1 cellular context compared by ENCODE assay signal in genomic region chr7:54841772-54842707, GRCh38.
A peak's percentile ranks its signal among the peaks of the same experiment; 100 is the strongest.
TF ChIP-seq lines count a peak whose summit lies in the region.

No MANE protein-coding gene starts in this region.

TF ChIP-seq in HepG2, 621 proteins besides CTCF, POLR2A, EP300 and RAD21 (continued from another document):
- TF ChIP-seq ZNF329 (CRISPR knock-in tag; IDR thresholded peaks at IDR 0.05; ENCODE audit: low read depth) (no peak), ZFX (CRISPR knock-in tag; IDR thresholded peaks at IDR 0.05; ENCODE audit: low read depth) (0 out of 2 replicates have a peak, but pooled peaks have one; percentile 14), PITX1 (CRISPR knock-in tag; IDR thresholded peaks at IDR 0.05) (0 out of 2 replicates have a peak, but pooled peaks have one; percentile 30), ZNF678 (CRISPR knock-in tag; IDR thresholded peaks at IDR 0.05) (no peak), NR2F2 (IDR thresholded peaks at IDR 0.05; ENCODE audit: borderline replicate concordance, low read depth) (0 out of 2 replicates have a peak, but pooled peaks have one; percentile 22), DRAP1 (CRISPR knock-in tag; IDR thresholded peaks at IDR 0.05) (0 out of 2 replicates have a peak, but pooled peaks have one; percentile 16), HOXA7 (CRISPR knock-in tag; IDR thresholded peaks at IDR 0.05) (no peak), UBTF (CRISPR knock-in tag; IDR thresholded peaks at IDR 0.05) (no peak), RCOR2 (CRISPR knock-in tag; IDR thresholded peaks at IDR 0.05) (no peak), ZNF577 (CRISPR knock-in tag; IDR thresholded peaks at IDR 0.05; ENCODE audit: borderline replicate concordance, low read depth) (no peak), LCORL (IDR thresholded peaks at IDR 0.05) (no peak), LCORL (CRISPR knock-in tag; IDR thresholded peaks at IDR 0.05) (no peak), CEBPG (CRISPR knock-in tag; IDR thresholded peaks at IDR 0.05) (0 out of 2 replicates have a peak, but pooled peaks have one; percentile 3), ZNF354B (CRISPR knock-in tag; IDR thresholded peaks at IDR 0.05) (no peak), SPEN (CRISPR knock-in tag; IDR thresholded peaks at IDR 0.05; ENCODE audit: low read depth) (no peak), POGK (CRISPR knock-in tag; conservative IDR thresholded peaks at IDR 0.05) (no peak), ZNF703 (CRISPR knock-in tag; IDR thresholded peaks at IDR 0.05; ENCODE audit: borderline replicate concordance) (no peak), PTBP1 (IDR thresholded peaks at IDR 0.05; ENCODE audit: low read depth, low read length, poor library complexity, severe bottlenecking) (no peak), RERE (CRISPR knock-in tag; IDR thresholded peaks at IDR 0.05; ENCODE audit: low read depth) (no peak), KAT8 (CRISPR knock-in tag; IDR thresholded peaks at IDR 0.05) (peak; percentile 41; the same call in 1 of the 2 replicates), ARNTL (CRISPR knock-in tag; IDR thresholded peaks at IDR 0.05) (0 out of 2 replicates have a peak, but pooled peaks have one; percentile 26), ZNF83 (CRISPR knock-in tag; IDR thresholded peaks at IDR 0.05; ENCODE audit: borderline replicate concordance) (no peak), NCOA2 (CRISPR knock-in tag; IDR thresholded peaks at IDR 0.05) (peak; percentile 29; the same call in 1 of the 2 replicates), HMG20A (CRISPR knock-in tag; IDR thresholded peaks at IDR 0.05; ENCODE audit: borderline replicate concordance) (no peak), IRX3 (CRISPR knock-in tag; IDR thresholded peaks at IDR 0.05; ENCODE audit: borderline replicate concordance, low read depth) (no peak), FOXK1 (CRISPR knock-in tag; IDR thresholded peaks at IDR 0.05; ENCODE audit: borderline replicate concordance, low read depth) (no peak), ZNF644 (CRISPR knock-in tag; IDR thresholded peaks at IDR 0.05; ENCODE audit: low read depth) (peak; percentile 79; the same call in 1 of the 2 replicates), CBFB (CRISPR knock-in tag; IDR thresholded peaks at IDR 0.05) (no peak), RBM39 (IDR thresholded peaks at IDR 0.05; ENCODE audit: low read depth, low read length, poor library complexity, severe bottlenecking) (no peak), ZNF234 (CRISPR knock-in tag; conservative IDR thresholded peaks at IDR 0.05) (no peak), TP53 (CRISPR knock-in tag; conservative IDR thresholded peaks at IDR 0.05) (no peak)
